In the genomic region with DNA sequence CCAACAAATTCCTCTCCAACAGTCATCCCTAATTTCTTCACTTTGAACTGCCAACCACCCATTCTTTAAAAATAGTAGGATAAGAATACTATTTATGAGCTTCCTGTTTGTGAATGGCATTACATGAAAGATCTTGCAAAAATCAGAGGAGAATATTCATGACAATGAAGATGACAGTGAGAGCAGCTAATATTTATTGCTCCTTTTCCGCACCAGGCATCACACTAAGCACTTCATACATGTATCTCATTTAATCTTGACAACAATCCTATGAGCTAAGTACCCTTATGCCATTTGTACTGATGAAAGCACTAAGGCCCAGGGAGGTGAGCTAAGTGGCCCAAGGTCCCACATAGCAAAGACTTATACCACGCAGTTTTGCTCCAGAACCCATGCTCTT, we compare ENCODE assay signal across 18 cellular contexts. TPM values are rescaled to one million over a fixed set of nuclear protein-coding genes. Genes with fewer than 3 reads are reported as not detected.
DNase-seq lines count a peak whose midpoint lies in the region; TF ChIP-seq lines count a peak whose summit lies in the region.
"Had no signal": no experiment of that assay in that cellular context is flagged by ENCODE, and none has a peak within 500 bp of the region (broad histone marks: within the 10 kb centered on the region; RNA-seq: fewer than 3 reads in every experiment).

No MANE protein-coding gene starts in this region.

- no TSS peak for BruUV-seq in A673 (replicated peaks; lab: Mats Ljungman, UMichigan)

- TF ChIP-seq POLR2A in Peyer's patch (IDR thresholded peaks at IDR 0.05), result no peak

- H3K27me3 ChIP-seq in A673 (replicated peaks; ENCODE audit: insufficient read depth, low read depth, low read length, poor library complexity) (no peaks in the 10 kb centered on the region), osteoblast (ENCODE audit: insufficient read depth, low read length) (no peaks in the 10 kb centered on the region), Peyer's patch (peaks cover 0 to 5% of the 10 kb centered on the region in 2 donors)
- H3K27me3 ChIP-seq: SJCRH30 had no signal

- peak; percentile 66 for DNase-seq in A673 (ENCODE audit: low spot score)
- DNase-seq in osteoblast (ENCODE audit: insufficient read length, low spot score, missing footprints), result peak; percentile 19
- no peak for DNase-seq in dedifferentiated amniotic fluid mesenchymal stem cell (ENCODE audit: extremely low spot score)
- no peak for DNase-seq in activated effector memory CD4-positive, alpha-beta T cell treated with Interleukin-2 at 50 U/mL for 16 hours
- DNase-seq in Peyer's patch, result no peak
- DNase-seq: CD8-positive, alpha-beta T cell; GF-D8; GOT3; Karpas-422; NCI-H1694; NCI-H2081; NCI-H2171; NCI-H446; NCI-H526 treated with DMSO at 0.1 percent for 48 hours; SJCRH30 had no signal

- CTCF ChIA-PET in A673 (lab: Charles Lee) (no interaction called here), HEK293 (lab: Yijun Ruan, JAX) (interaction anchor here (0.6 to 1.0 kb wide), 3 partner anchors 16 to 96 kb away, joined by 3 to 4 read pairs (median 3); a partner anchor contains a TSS)

- H3K9me3 ChIP-seq in A673 (ENCODE audit: low read depth, low read length, poor library complexity, severe bottlenecking) (no peaks in the 10 kb centered on the region), HEK293 (ENCODE audit: control insufficient read depth, insufficient read depth, low read depth, low read length) (no peaks in the 10 kb centered on the region), osteoblast (ENCODE audit: low read depth, low read length) (no peaks in the 10 kb centered on the region), Peyer's patch (no peaks in the 10 kb centered on the region)
- H3K9me3 ChIP-seq: SJCRH30 had no signal

- H4K20me1 ChIP-seq in osteoblast (ENCODE audit: insufficient read depth, low read length), result no peaks in the 10 kb centered on the region

- no peak overlapping the region for H2AFZ ChIP-seq in osteoblast (ENCODE audit: low read length)

- TF ChIP-seq CTCF in A673 (conservative IDR thresholded peaks at IDR 0.05; ENCODE audit: low read depth, low read length) (no peak), HEK293 (tag by site-specific recombination; IDR thresholded peaks at IDR 0.05) (no peak), VCaP (conservative IDR thresholded peaks at IDR 0.05) (no peak), osteoblast (IDR thresholded peaks at IDR 0.05; ENCODE audit: extremely low read depth, low read depth, low read length) (no peak), Peyer's patch (IDR thresholded peaks at IDR 0.05) (no peak)

- peak overlapping the region; percentile 49 for H3K4me2 ChIP-seq in osteoblast (ENCODE audit: insufficient read depth, low read length)
- H3K4me2 ChIP-seq: BLaER1 had no signal

- intact Hi-C loops in A673 (cut with micrococcal nuclease; ENCODE audit: unreplicated experiment), result loop anchor here (5.0 kb wide), 1 partner anchor 95 kb away; a partner anchor contains a TSS

- H3K4me1 ChIP-seq in A673 (ENCODE audit: insufficient read depth, low read length, poor library complexity, severe bottlenecking), result peaks cover 36% of the 10 kb centered on the region
- peaks cover 4% of the 10 kb centered on the region; the same call in 1 of the 2 replicates for H3K4me1 ChIP-seq in HEK293 (ENCODE audit: control insufficient read depth, insufficient read depth, low read length)
- H3K4me1 ChIP-seq in osteoblast (ENCODE audit: insufficient read depth, low read length), result peaks cover 28% of the 10 kb centered on the region
- H3K4me1 ChIP-seq in Peyer's patch, result peaks cover 0 to 18% (median 7%) of the 10 kb centered on the region in 4 donors
- H3K4me1 ChIP-seq: SJCRH30 had no signal

- H3K27ac ChIP-seq in A673 (ENCODE audit: low read depth, low read length, poor library complexity, severe bottlenecking), result no peak overlapping the region
- H3K27ac ChIP-seq in HEK293 (ENCODE audit: extremely low read depth, low read depth, low read length), result no peak overlapping the region
- peak overlapping the region; percentile 80 for H3K27ac ChIP-seq in VCaP
- H3K27ac ChIP-seq in osteoblast (ENCODE audit: low read depth, low read length), result peak overlapping the region; percentile 45
- H3K27ac ChIP-seq in Peyer's patch, result no peak overlapping the region
- H3K27ac ChIP-seq: BLaER1, SJCRH30 had no signal

- H3K79me2 ChIP-seq in osteoblast (ENCODE audit: insufficient read depth, low read length), result peaks cover 2% of the 10 kb centered on the region

- H3K4me3 ChIP-seq in A673 (ENCODE audit: low read depth, low read length, poor library complexity, severe bottlenecking), result no peak overlapping the region
- H3K4me3 ChIP-seq in HEK293 (ENCODE audit: low read depth, low read length), result no peak overlapping the region
- H3K4me3 ChIP-seq in osteoblast (ENCODE audit: insufficient read depth, low read length), result no peak overlapping the region
- no peak overlapping the region for H3K4me3 ChIP-seq in Peyer's patch
- H3K4me3 ChIP-seq: BLaER1, SJCRH30 had no signal

- POLR2A ChIA-PET in A673 (lab: Charles Lee; ENCODE audit: low non-redundant PET) (no interaction called here), HEK293 (lab: Yijun Ruan, JAX) (no interaction called here)

- no peaks in the 10 kb centered on the region for H3K36me3 ChIP-seq in A673 (ENCODE audit: insufficient read depth, low read length, poor library complexity, severe bottlenecking)
- H3K36me3 ChIP-seq in HEK293 (ENCODE audit: control insufficient read depth in 2 of 2, insufficient read depth in 1 of 2, low read length in 2 of 2), result no peaks in the 10 kb centered on the region
- H3K36me3 ChIP-seq in osteoblast (ENCODE audit: insufficient read depth, low read length), result no peaks in the 10 kb centered on the region
- H3K36me3 ChIP-seq in Peyer's patch, result no peaks in the 10 kb centered on the region
- H3K36me3 ChIP-seq: BLaER1, SJCRH30 had no signal

TF ChIP-seq in HEK293, 187 proteins besides CTCF, POLR2A, EP300 and RAD21:
- TF ChIP-seq, protein P1, sequence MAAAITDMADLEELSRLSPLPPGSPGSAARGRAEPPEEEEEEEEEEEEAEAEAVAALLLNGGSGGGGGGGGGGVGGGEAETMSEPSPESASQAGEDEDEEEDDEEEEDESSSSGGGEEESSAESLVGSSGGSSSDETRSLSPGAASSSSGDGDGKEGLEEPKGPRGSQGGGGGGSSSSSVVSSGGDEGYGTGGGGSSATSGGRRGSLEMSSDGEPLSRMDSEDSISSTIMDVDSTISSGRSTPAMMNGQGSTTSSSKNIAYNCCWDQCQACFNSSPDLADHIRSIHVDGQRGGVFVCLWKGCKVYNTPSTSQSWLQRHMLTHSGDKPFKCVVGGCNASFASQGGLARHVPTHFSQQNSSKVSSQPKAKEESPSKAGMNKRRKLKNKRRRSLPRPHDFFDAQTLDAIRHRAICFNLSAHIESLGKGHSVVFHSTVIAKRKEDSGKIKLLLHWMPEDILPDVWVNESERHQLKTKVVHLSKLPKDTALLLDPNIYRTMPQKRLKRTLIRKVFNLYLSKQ (tag by site-specific recombination; IDR thresholded peaks at IDR 0.05; ENCODE audit: borderline replicate concordance), result no peak
- TF ChIP-seq ZNF677 (tag by site-specific recombination; IDR thresholded peaks at IDR 0.05) (no peak), HOXD13 (CRISPR knock-in tag; IDR thresholded peaks at IDR 0.05; ENCODE audit: borderline replicate concordance) (no peak), ZNF76 (tag by site-specific recombination; IDR thresholded peaks at IDR 0.05; ENCODE audit: borderline replicate concordance, low read depth) (no peak), ZNF792 (tag by site-specific recombination; IDR thresholded peaks at IDR 0.05) (no peak), ZNF664 (tag by site-specific recombination; IDR thresholded peaks at IDR 0.05) (peak; percentile 56; the same call in 1 of the 2 replicates)

RNA-seq across cellular contexts. Expression of a gene that starts 37.3 kb away (rescaled TPM):
- total RNA-seq in A673 (2021), result 16.4 and 16.7 TPM in 2 replicates
- 32.9 and 42.7 TPM in 2 replicates for total RNA-seq in osteoblast
- 100 to 1,000 TPM in 1 of 4 donors, 10 to 100 TPM in 3; 16.1 to 153 (median 28.1) TPM for total RNA-seq in Peyer's patch

Comparison
In these comparisons a context has a peak if more than half of its experiments do, and no peak if none do; other contexts are left out.
1. DNase-seq: peak in A673 (single experiment) and osteoblast (single experiment); none in dedifferentiated amniotic fluid mesenchymal stem cell (single experiment), activated effector memory CD4-positive, alpha-beta T cell treated with Interleukin-2 at 50 U/mL for 16 hours (single experiment) and Peyer's patch (0 of 3).
2. H3K27ac ChIP-seq: peak in VCaP (single experiment) and osteoblast (single experiment); none in A673 (single experiment), HEK293 (single experiment) and Peyer's patch (0 of 4).